ENCODE assay signal across 16 cellular contexts in the genomic region with DNA sequence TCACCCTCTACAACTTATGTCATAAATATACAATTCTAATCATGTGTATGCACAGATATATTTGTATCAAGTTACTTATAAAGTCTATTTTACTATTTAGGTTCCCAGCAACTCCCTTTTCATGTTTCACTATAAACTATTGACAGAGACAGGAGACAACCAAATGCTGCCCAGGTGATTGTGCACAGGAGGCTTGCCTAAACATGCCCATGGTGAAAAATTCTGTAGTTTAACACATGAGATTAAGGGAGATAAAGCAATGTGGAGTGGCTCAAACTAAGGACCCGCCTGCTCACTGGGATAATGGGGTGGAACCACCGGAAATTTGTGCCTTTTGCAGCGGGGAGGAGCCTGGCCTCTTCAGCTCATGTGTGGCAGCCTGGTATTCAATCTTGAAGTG.
A peak's percentile ranks its signal among the peaks of the same experiment; 100 is the strongest.
DNase-seq lines count a peak whose midpoint lies in the region; ATAC-seq and TF ChIP-seq lines count a peak whose summit lies in the region.
"Had no signal": no experiment of that assay in that cellular context is flagged by ENCODE, and none has a peak within 500 bp of the region (broad histone marks: within the 10 kb centered on the region; RNA-seq: fewer than 3 reads in every experiment).

No MANE protein-coding gene starts in this region.

- H2AFZ ChIP-seq in smooth muscle cell (ENCODE audit: low read depth), result peak overlapping the region; percentile 35

- no peaks in the 10 kb centered on the region for H3K36me3 ChIP-seq in endodermal cell (ENCODE audit: control insufficient read depth, insufficient read depth, low read length)
- H3K36me3 ChIP-seq in smooth muscle cell (ENCODE audit: low read depth), result no peaks in the 10 kb centered on the region
- no peaks in the 10 kb centered on the region for H3K36me3 ChIP-seq in body of pancreas (replicated peaks in 1 of 2; ENCODE audit: insufficient read depth in 1 of 2, low read depth in 2 of 2)
- H3K36me3 ChIP-seq: BE2C had no signal

- intact Hi-C loops in body of pancreas (cut with DNase I), result no loop called here

- H3K4me2 ChIP-seq in smooth muscle cell, result no peak overlapping the region

- no peak overlapping the region for H3K9ac ChIP-seq in endodermal cell (ENCODE audit: extremely low read depth, low read length, poor library complexity, severe bottlenecking)
- no peak overlapping the region for H3K9ac ChIP-seq in smooth muscle cell (ENCODE audit: low read depth)

- no peak for TF ChIP-seq POLR2A in body of pancreas (IDR thresholded peaks at IDR 0.05)

- no peaks in the 10 kb centered on the region for H3K27me3 Mint-ChIP-seq in endodermal cell (ENCODE audit: insufficient read depth)
- H3K27me3 Mint-ChIP-seq: CD4-positive, alpha-beta memory T cell had no signal

- H3K27ac ChIP-seq in endodermal cell (ENCODE audit: low read depth, low read length) (no peak overlapping the region), smooth muscle cell (ENCODE audit: low read depth) (no peak overlapping the region), body of pancreas (no peak overlapping the region)
- H3K27ac ChIP-seq: HL-60, RWPE1 had no signal

- H3K4me3 ChIP-seq in endodermal cell (ENCODE audit: low read length) (no peak overlapping the region), smooth muscle cell (no peak overlapping the region), body of pancreas (no peak overlapping the region)
- H3K4me3 ChIP-seq: K562 had no signal

- H3K79me2 ChIP-seq in smooth muscle cell (ENCODE audit: low read depth), result no peaks in the 10 kb centered on the region

- H3K4me1 ChIP-seq in endodermal cell (ENCODE audit: control insufficient read depth, insufficient read depth, low read length) (peaks cover 10% of the 10 kb centered on the region), smooth muscle cell (ENCODE audit: low read depth) (no peaks in the 10 kb centered on the region), body of pancreas (no peaks in the 10 kb centered on the region)
- H3K4me1 ChIP-seq: BE2C had no signal

- peaks cover 12% of the 10 kb centered on the region for H3K4me1 Mint-ChIP-seq in endodermal cell
- H3K4me1 Mint-ChIP-seq: CD4-positive, alpha-beta memory T cell had no signal

- H3F3A ChIP-seq in smooth muscle cell (ENCODE audit: low read depth), result no peaks in the 10 kb centered on the region

- ATAC-seq in body of pancreas, result no peak
- ATAC-seq: K562 had no signal

- WGBS in endodermal cell (ENCODE audit: insufficient coverage in 1 of 2, insufficient read length in 1 of 2), 2 experiments, result 81 to 94% methylated on average over 3 of the region's 3 CpGs
- 75% methylated on average over 3 of the region's 3 CpGs for WGBS in smooth muscle cell (ENCODE audit: low lambda C conversion rate)
- WGBS in body of pancreas, 2 donors, result 60 to 63% methylated on average over 3 of the region's 3 CpGs

- H3K27ac Mint-ChIP-seq in endodermal cell, result no peak overlapping the region
- H3K27ac Mint-ChIP-seq: CD4-positive, alpha-beta memory T cell had no signal

- no peak for TF ChIP-seq CTCF in endodermal cell (conservative IDR thresholded peaks at IDR 0.05)
- TF ChIP-seq CTCF in smooth muscle cell (IDR thresholded peaks at IDR 0.05; ENCODE audit: borderline replicate concordance, insufficient read depth, poor library complexity, severe bottlenecking), result no peak
- no peak for TF ChIP-seq CTCF in body of pancreas (IDR thresholded peaks at IDR 0.05)

- H4K20me1 ChIP-seq in smooth muscle cell (ENCODE audit: low read depth), result no peaks in the 10 kb centered on the region

- DNase-seq in NCI-H146 treated with DMSO at 0.1 percent for 48 hours (lab: John Stamatoyannopoulos, UW; ENCODE audit: unreplicated experiment) (peak; percentile 3), NCI-H748 (lab: John Stamatoyannopoulos, UW; ENCODE audit: unreplicated experiment) (peak; percentile 71), endodermal cell (peak; percentile 46), smooth muscle cell (lab: John Stamatoyannopoulos, UW; ENCODE audit: unreplicated experiment) (no peak), body of pancreas (no peak), mesenteric fat pad (ENCODE audit: low spot score) (no peak), GM19240 (ENCODE audit: insufficient read length, low spot score) (no peak)
- DNase-seq: BE2C; CD4-positive, alpha-beta memory T cell; DMS79 treated with DMSO at 0.1 percent for 48 hours; GDM1; GOT3; NCI-H187 had no signal

- no peaks in the 10 kb centered on the region for H3K36me3 Mint-ChIP-seq in endodermal cell (ENCODE audit: low read depth)
- H3K36me3 Mint-ChIP-seq: CD4-positive, alpha-beta memory T cell had no signal

- H3K9me3 Mint-ChIP-seq in endodermal cell, result no peaks in the 10 kb centered on the region

- H3K9me3 ChIP-seq in endodermal cell (ENCODE audit: control insufficient read depth, low read length), result no peaks in the 10 kb centered on the region
- H3K9me3 ChIP-seq in smooth muscle cell (replicated peaks; ENCODE audit: low read depth), result no peaks in the 10 kb centered on the region
- no peaks in the 10 kb centered on the region for H3K9me3 ChIP-seq in body of pancreas
- H3K9me3 ChIP-seq: BE2C had no signal

- H3K27me3 ChIP-seq in endodermal cell (ENCODE audit: control insufficient read depth, insufficient read depth, low read length, poor library complexity, severe bottlenecking) (no peaks in the 10 kb centered on the region), smooth muscle cell (ENCODE audit: low read depth) (no peaks in the 10 kb centered on the region), body of pancreas (no peaks in the 10 kb centered on the region)
- H3K27me3 ChIP-seq: BE2C had no signal

- H3K4me3 Mint-ChIP-seq in endodermal cell, result no peak overlapping the region
- H3K4me3 Mint-ChIP-seq: CD4-positive, alpha-beta memory T cell had no signal

Comparison
In these comparisons a context has a peak if more than half of its experiments do, and no peak if none do; other contexts are left out.
1. DNase-seq: peak in NCI-H146 treated with DMSO at 0.1 percent for 48 hours (single experiment), NCI-H748 (single experiment) and endodermal cell (single experiment); none in smooth muscle cell (single experiment), body of pancreas (0 of 4), mesenteric fat pad (single experiment) and GM19240 (single experiment).